In genomic region chr4:41092128-41092527, GRCh38 we compare ENCODE assay signal across 21 cellular contexts.
DNase-seq lines count a peak whose midpoint lies in the region; ATAC-seq and TF ChIP-seq lines count a peak whose summit lies in the region.
"Had no signal": no experiment of that assay in that cellular context is flagged by ENCODE, and none has a peak within 500 bp of the region (broad histone marks: within the 10 kb centered on the region; RNA-seq: fewer than 3 reads in every experiment).

No MANE protein-coding gene starts in this region.

- peaks cover 7 to 16% of the 10 kb centered on the region in 2 donors for H3K4me1 ChIP-seq in gastrocnemius medialis
- H3K4me1 ChIP-seq: A549 had no signal

- in situ Hi-C loops in gastrocnemius medialis (cut with MboI; ENCODE audit: low sequenced_read_pairs in 4 of 4) = no loop called here

- no peaks in the 10 kb centered on the region for H3K27me3 Mint-ChIP-seq in activated naive CD4-positive, alpha-beta T cell treated with anti-CD3 and anti-CD28 coated beads, Interleukin-2, amount 10 ng/mL, durations not matched to agents 7 days and 5 days

- H3K36me3 Mint-ChIP-seq in activated naive CD4-positive, alpha-beta T cell treated with anti-CD3 and anti-CD28 coated beads, Interleukin-2, amount 10 ng/mL, durations not matched to agents 7 days and 5 days = no peaks in the 10 kb centered on the region
- no peaks in the 10 kb centered on the region for H3K36me3 Mint-ChIP-seq in activated naive CD4-positive, alpha-beta T cell treated with anti-CD3 and anti-CD28 coated beads, Interleukin-2, amount 50 U/mL, for 72 hours
- H3K36me3 Mint-ChIP-seq: CD4-positive, alpha-beta memory T cell had no signal

- no peak for DNase-seq in activated naive CD4-positive, alpha-beta T cell treated with anti-CD3 and anti-CD28 coated beads, Interleukin-2, amount 10 ng/mL, durations not matched to agents 7 days and 5 days
- no peak for DNase-seq in activated naive CD4-positive, alpha-beta T cell treated with anti-CD3 and anti-CD28 coated beads, Interleukin-2, amount 50 U/mL, for 72 hours (ENCODE audit: low spot score in 2 of 2)
- DNase-seq in WERI-Rb-1 (peak; percentile 16), retinal pigment epithelial cell (ENCODE audit: low read depth) (peak; percentile 55), SHP77 (lab: John Stamatoyannopoulos, UW) (no peak), gastrocnemius medialis (no peak)
- DNase-seq: AML-193; CD4-positive, alpha-beta memory T cell; DMS 273 treated with DMSO at 0.1 percent for 48 hours; DMS53; DND-41; EL; GM23248; HFFc6; IMR-90 had no signal

- CTCF ChIA-PET in activated naive CD4-positive, alpha-beta T cell treated with anti-CD3 and anti-CD28 coated beads, Interleukin-2, amount 10 ng/mL, durations not matched to agents 7 days and 5 days (lab: Charles Lee) = no interaction called here

- no peaks in the 10 kb centered on the region for H3K4me1 Mint-ChIP-seq in activated naive CD4-positive, alpha-beta T cell treated with anti-CD3 and anti-CD28 coated beads, Interleukin-2, amount 10 ng/mL, durations not matched to agents 7 days and 5 days

- intact Hi-C loops in gastrocnemius medialis (cut with DNase I; ENCODE audit: low total_unique reads) = no loop called here

- no peaks in the 10 kb centered on the region for H3K27me3 ChIP-seq in WERI-Rb-1 (ENCODE audit: insufficient read depth, low read depth, severe bottlenecking)
- no peaks in the 10 kb centered on the region for H3K27me3 ChIP-seq in gastrocnemius medialis

- H3K27ac ChIP-seq in WERI-Rb-1 (no peak overlapping the region), gastrocnemius medialis (peak overlapping the region in 1 of 4 donors; percentile 74)
- H3K27ac ChIP-seq: 22Rv1, A549, C4-2B, GM23248 had no signal

- H3K36me3 ChIP-seq in WERI-Rb-1 (no peaks in the 10 kb centered on the region), gastrocnemius medialis (no peaks in the 10 kb centered on the region)

- H3K4me3 ChIP-seq in WERI-Rb-1 (ENCODE audit: low read depth, low read length) (no peak overlapping the region), retinal pigment epithelial cell (ENCODE audit: low read length) (no peak overlapping the region), gastrocnemius medialis (no peak overlapping the region)
- H3K4me3 ChIP-seq: A549, GM23248, K562 had no signal

- no peak for ATAC-seq in activated naive CD4-positive, alpha-beta T cell treated with anti-CD3 and anti-CD28 coated beads, Interleukin-2, amount 50 U/mL, for 72 hours
- ATAC-seq in gastrocnemius medialis = no peak
- no peak for ATAC-seq in HG02938 (IDR thresholded peaks at IDR 0.05; ENCODE audit: unreplicated experiment)
- ATAC-seq: A549, HCT116, K562 had no signal

- no peaks in the 10 kb centered on the region for H3K9me3 ChIP-seq in WERI-Rb-1 (ENCODE audit: severe bottlenecking)
- no peaks in the 10 kb centered on the region for H3K9me3 ChIP-seq in gastrocnemius medialis
- H3K9me3 ChIP-seq: A549 had no signal

- peaks cover 2% of the 10 kb centered on the region for H3K9me3 Mint-ChIP-seq in activated naive CD4-positive, alpha-beta T cell treated with anti-CD3 and anti-CD28 coated beads, Interleukin-2, amount 10 ng/mL, durations not matched to agents 7 days and 5 days
- no peaks in the 10 kb centered on the region for H3K9me3 Mint-ChIP-seq in activated naive CD4-positive, alpha-beta T cell treated with anti-CD3 and anti-CD28 coated beads, Interleukin-2, amount 50 U/mL, for 72 hours
- H3K9me3 Mint-ChIP-seq: HFFc6 had no signal

- no peak for TF ChIP-seq POLR2A in gastrocnemius medialis (IDR thresholded peaks at IDR 0.05)

- TF ChIP-seq CTCF in WERI-Rb-1 (IDR thresholded peaks at IDR 0.05; ENCODE audit: low read depth, low read length) (no peak), retinal pigment epithelial cell (conservative IDR thresholded peaks at IDR 0.05; ENCODE audit: low read depth, low read length) (no peak), gastrocnemius medialis (IDR thresholded peaks at IDR 0.05 in 4 of 5, conservative IDR thresholded peaks at IDR 0.05 in 1 of 5) (no peak)

- H3K4me3 Mint-ChIP-seq in activated naive CD4-positive, alpha-beta T cell treated with anti-CD3 and anti-CD28 coated beads, Interleukin-2, amount 10 ng/mL, durations not matched to agents 7 days and 5 days = no peak overlapping the region
- H3K4me3 Mint-ChIP-seq: CD4-positive, alpha-beta memory T cell; HFFc6 had no signal

- H3K27ac Mint-ChIP-seq in activated naive CD4-positive, alpha-beta T cell treated with anti-CD3 and anti-CD28 coated beads, Interleukin-2, amount 10 ng/mL, durations not matched to agents 7 days and 5 days = peak overlapping the region; percentile 28
- no peak overlapping the region for H3K27ac Mint-ChIP-seq in activated naive CD4-positive, alpha-beta T cell treated with anti-CD3 and anti-CD28 coated beads, Interleukin-2, amount 50 U/mL, for 72 hours
- H3K27ac Mint-ChIP-seq: HFFc6 had no signal

Comparison
In these comparisons a context has a peak if more than half of its experiments do, and no peak if none do; other contexts are left out.
1. DNase-seq: peak in WERI-Rb-1 (single experiment) and retinal pigment epithelial cell (single experiment); none in activated naive CD4-positive, alpha-beta T cell treated with anti-CD3 and anti-CD28 coated beads, Interleukin-2, amount 10 ng/mL, durations not matched to agents 7 days and 5 days (single experiment), activated naive CD4-positive, alpha-beta T cell treated with anti-CD3 and anti-CD28 coated beads, Interleukin-2, amount 50 U/mL, for 72 hours (0 of 2), SHP77 (0 of 2) and gastrocnemius medialis (0 of 2).